In genomic region chr7:88062238-88062637, GRCh38 we compare ENCODE assay signal across 11 cellular contexts.
"Had no signal": no experiment of that assay in that cellular context is flagged by ENCODE, and none has a peak within 500 bp of the region (broad histone marks: within the 10 kb centered on the region; RNA-seq: fewer than 3 reads in every experiment).

No MANE protein-coding gene starts in this region.

- H3K9ac ChIP-seq: GM23248, KMS-11 had no signal

- H3K4me3 ChIP-seq: GM23248, HAP-1, K562 had no signal

- DNase-seq: GM23248, GOT3, H7, HFFc6 had no signal

- H3K27me3 Mint-ChIP-seq: IgD-negative memory B cell had no signal

- H3K4me1 ChIP-seq: HAP-1 had no signal

- H3K27ac Mint-ChIP-seq: HFFc6, IgD-negative memory B cell had no signal

- H3K27ac ChIP-seq: GM23248, HL-60, KMS-11 had no signal

- H3K9me3 ChIP-seq: HAP-1 had no signal

- H2AFZ ChIP-seq: GM23248 had no signal

- H3K4me3 Mint-ChIP-seq: HFFc6, IgD-negative memory B cell had no signal

- ATAC-seq: HCT116, HepG2, K562 had no signal

- H3K4me1 Mint-ChIP-seq: IgD-negative memory B cell had no signal

- H3K36me3 ChIP-seq: HAP-1 had no signal

- H3K4me2 ChIP-seq: KMS-11 had no signal
